Comparison of ENCODE assay signal across 16 cellular contexts in genomic region chr1:214579183-214579582, GRCh38. TPM values are rescaled to one million over a fixed set of nuclear protein-coding genes. Genes with fewer than 3 reads are reported as not detected.
"Had no signal": no experiment of that assay in that cellular context is flagged by ENCODE, and none has a peak within 500 bp of the region (broad histone marks: within the 10 kb centered on the region; RNA-seq: fewer than 3 reads in every experiment).

No MANE protein-coding gene starts in this region.

- H3K27ac ChIP-seq: adrenal gland, epithelial cell of prostate, gastrocnemius medialis, psoas muscle, right lobe of liver, tibial artery, uterus had no signal

- H3K4me3 Mint-ChIP-seq: activated B cell treated with CpG ODN at 0.5 μM for 24 hours; activated CD4-positive, alpha-beta T cell treated with anti-CD3 and anti-CD28 coated beads, Interleukin-2, amount 10 ng/mL, durations not matched to agents 24 days and 14 days; activated T-helper 17 cell treated with anti-CD3 and anti-CD28 coated beads, Interleukin-2, amount 50 U/mL, for 72 hours; brain; effector memory CD8-positive, alpha-beta T cell; stimulated activated effector memory CD8-positive, alpha-beta T cell treated with anti-CD3 and anti-CD28 coated beads, Interleukin-12 subunit alpha, Interleukin-12 subunit beta, amount 100 ng/mL, for 72 hours had no signal

- H3K36me3 Mint-ChIP-seq: stimulated activated effector memory CD8-positive, alpha-beta T cell treated with anti-CD3 and anti-CD28 coated beads, Interleukin-12 subunit alpha, Interleukin-12 subunit beta, amount 100 ng/mL, for 72 hours had no signal

- H3K27me3 ChIP-seq: adrenal gland, gastrocnemius medialis, right lobe of liver, tibial artery, uterus had no signal

- H3K36me3 ChIP-seq: adrenal gland, gastrocnemius medialis, right lobe of liver, uterus had no signal

- H3K4me3 ChIP-seq: adrenal gland, gastrocnemius medialis, psoas muscle, right lobe of liver, tibial artery, uterus had no signal

- H3K9me3 ChIP-seq: right lobe of liver, uterus had no signal

- ATAC-seq: activated T-helper 17 cell treated with anti-CD3 and anti-CD28 coated beads, Interleukin-2, amount 50 U/mL, for 72 hours; effector memory CD8-positive, alpha-beta T cell; gastrocnemius medialis; left lobe of liver; psoas muscle; right lobe of liver; stimulated activated effector memory CD8-positive, alpha-beta T cell treated with anti-CD3 and anti-CD28 coated beads, Interleukin-12 subunit alpha, Interleukin-12 subunit beta, amount 100 ng/mL, for 72 hours had no signal

- DNase-seq: activated B cell treated with CpG ODN at 0.5 μM for 24 hours; activated CD4-positive, alpha-beta T cell treated with anti-CD3 and anti-CD28 coated beads, Interleukin-2, amount 10 ng/mL, durations not matched to agents 24 days and 14 days; activated naive CD4-positive, alpha-beta T cell treated with anti-CD3 and anti-CD28 coated beads, Interleukin-2, amount 50 U/mL, for 16 hours; adrenal gland; effector memory CD8-positive, alpha-beta T cell; gastrocnemius medialis; islet precursor cell; psoas muscle; right lobe of liver; tibial artery; uterus had no signal

- H3K4me1 Mint-ChIP-seq: activated T-helper 17 cell treated with anti-CD3 and anti-CD28 coated beads, Interleukin-2, amount 50 U/mL, for 72 hours; brain; stimulated activated effector memory CD8-positive, alpha-beta T cell treated with anti-CD3 and anti-CD28 coated beads, Interleukin-12 subunit alpha, Interleukin-12 subunit beta, amount 100 ng/mL, for 72 hours had no signal

- H3K27ac Mint-ChIP-seq: activated B cell treated with CpG ODN at 0.5 μM for 24 hours; activated CD4-positive, alpha-beta T cell treated with anti-CD3 and anti-CD28 coated beads, Interleukin-2, amount 10 ng/mL, durations not matched to agents 24 days and 14 days; activated T-helper 17 cell treated with anti-CD3 and anti-CD28 coated beads, Interleukin-2, amount 50 U/mL, for 72 hours; brain; effector memory CD8-positive, alpha-beta T cell; stimulated activated effector memory CD8-positive, alpha-beta T cell treated with anti-CD3 and anti-CD28 coated beads, Interleukin-12 subunit alpha, Interleukin-12 subunit beta, amount 100 ng/mL, for 72 hours had no signal

- H3K4me1 ChIP-seq: adrenal gland, right lobe of liver, uterus had no signal

RNA-seq across cellular contexts. Expression of gene PTPN14, which starts 27.8 kb away (rescaled TPM):
- total RNA-seq: activated B cell treated with CpG ODN at 0.5 μM for 24 hours had no signal
